8 cellular contexts compared by ENCODE assay signal in genomic region chr5:16615737-16616535, GRCh38. TPM values are rescaled to one million over a fixed set of nuclear protein-coding genes. Genes with fewer than 3 reads are reported as not detected.
DNase-seq lines count a peak whose midpoint lies in the region; ATAC-seq and TF ChIP-seq lines count a peak whose summit lies in the region.

No MANE protein-coding gene starts in this region.

- no peak for ATAC-seq in HG03175 (IDR thresholded peaks at IDR 0.05; ENCODE audit: unreplicated experiment)

- H3K4me1 Mint-ChIP-seq in activated T-cell treated with anti-CD3 and anti-CD28 coated beads, Interleukin-2, amount 50 U/mL, for 24 hours (ENCODE audit: low read depth) = peaks cover 50% of the 10 kb centered on the region
- H3K4me1 Mint-ChIP-seq in mesothelial cell of epicardium = peaks cover 13% of the 10 kb centered on the region

- DNase-seq in activated T-cell treated with anti-CD3 and anti-CD28 coated beads, Interleukin-2, amount 50 U/mL, for 24 hours = no peak
- DNase-seq in activated T-cell treated with anti-CD3 and anti-CD28 coated beads, Interleukin-2, amount 50 U/mL, for 1 hour = no peak
- peak; percentile 52 to 57 for DNase-seq in NCI-H526 (lab: John Stamatoyannopoulos, UW)
- DNase-seq in cerebellum (ENCODE audit: low spot score) = peak; percentile 42
- DNase-seq in mesothelial cell of epicardium (ENCODE audit: low spot score in 2 of 2, unreplicated experiment in 2 of 2) = no peak
- no peak for DNase-seq in uterus
- no peak for DNase-seq in ACHN

- no peak for TF ChIP-seq CTCF in mesothelial cell of epicardium (IDR thresholded peaks at IDR 0.05; ENCODE audit: unreplicated experiment)
- TF ChIP-seq CTCF in uterus (IDR thresholded peaks at IDR 0.05) = no peak

- H3K9me3 Mint-ChIP-seq in activated T-cell treated with anti-CD3 and anti-CD28 coated beads, Interleukin-2, amount 50 U/mL, for 24 hours = no peaks in the 10 kb centered on the region
- H3K9me3 Mint-ChIP-seq in mesothelial cell of epicardium = no peaks in the 10 kb centered on the region

- H3K36me3 Mint-ChIP-seq in activated T-cell treated with anti-CD3 and anti-CD28 coated beads, Interleukin-2, amount 50 U/mL, for 24 hours (ENCODE audit: low read depth) = peaks cover 23% of the 10 kb centered on the region
- H3K36me3 Mint-ChIP-seq in mesothelial cell of epicardium = no peaks in the 10 kb centered on the region

- no peak overlapping the region for H3K4me3 Mint-ChIP-seq in activated T-cell treated with anti-CD3 and anti-CD28 coated beads, Interleukin-2, amount 50 U/mL, for 24 hours
- H3K4me3 Mint-ChIP-seq in mesothelial cell of epicardium = peak overlapping the region; percentile 83

- intact Hi-C loops in uterus (cut with DNase I; ENCODE audit: low total_unique reads) = no loop called here

- no peaks in the 10 kb centered on the region for H3K36me3 ChIP-seq in uterus

- TF ChIP-seq POLR2A in uterus (IDR thresholded peaks at IDR 0.05) = no peak

- H3K4me1 ChIP-seq in uterus = peaks cover 0 to 5% of the 10 kb centered on the region in 2 donors

- no peaks in the 10 kb centered on the region for H3K27me3 Mint-ChIP-seq in activated T-cell treated with anti-CD3 and anti-CD28 coated beads, Interleukin-2, amount 50 U/mL, for 24 hours
- H3K27me3 Mint-ChIP-seq in mesothelial cell of epicardium (ENCODE audit: low read depth) = peaks cover 26% of the 10 kb centered on the region

- H3K27ac Mint-ChIP-seq in activated T-cell treated with anti-CD3 and anti-CD28 coated beads, Interleukin-2, amount 50 U/mL, for 24 hours = peak overlapping the region; percentile 92
- H3K27ac Mint-ChIP-seq in mesothelial cell of epicardium = peak overlapping the region; percentile 54

- H3K27ac ChIP-seq in uterus = no peak overlapping the region

- peak overlapping the region; percentile 32 to 66 for H3K4me3 ChIP-seq in uterus

- H3K27me3 ChIP-seq in uterus = no peaks in the 10 kb centered on the region

- H3K9me3 ChIP-seq in uterus = no peaks in the 10 kb centered on the region

- in situ Hi-C loops in ACHN (cut with HindIII; ENCODE audit: low pct_ligation_motif_present, low pct_unique_long_range_greater_than_20kb, low sequenced_read_pairs) = no loop called here

RNA-seq across cellular contexts. Expression of gene RETREG1, which starts 0.9 kb away (rescaled TPM):
- total RNA-seq in cerebellum = 25.0 TPM
- 7.8 to 9.2 TPM (median 8.3 TPM) in 3 replicates for total RNA-seq in mesothelial cell of epicardium
- 10 to 100 TPM in 1 of 4 donors, 1 to 10 TPM in 2, under 1 TPM in 1; 0.51 to 12.5 (median 4.5) TPM for total RNA-seq in uterus

Comparison
In these comparisons a context has a peak if more than half of its experiments do, and no peak if none do; other contexts are left out.
1. DNase-seq: peak in NCI-H526 (2 of 2) and cerebellum (single experiment); none in activated T-cell treated with anti-CD3 and anti-CD28 coated beads, Interleukin-2, amount 50 U/mL, for 24 hours (single experiment), activated T-cell treated with anti-CD3 and anti-CD28 coated beads, Interleukin-2, amount 50 U/mL, for 1 hour (single experiment), mesothelial cell of epicardium (0 of 2), uterus (0 of 2) and ACHN (single experiment).